ENCODE assay signal across 10 cellular contexts in genomic region chrX:48936429-48937064, GRCh38. TPM values are rescaled to one million over a fixed set of nuclear protein-coding genes. Genes with fewer than 3 reads are reported as not detected.
DNase-seq lines count a peak whose midpoint lies in the region; ATAC-seq, FAIRE-seq and TF ChIP-seq lines count a peak whose summit lies in the region.
"Had no signal": no experiment of that assay in that cellular context is flagged by ENCODE, and none has a peak within 500 bp of the region (broad histone marks: within the 10 kb centered on the region; RNA-seq: fewer than 3 reads in every experiment).

No MANE protein-coding gene starts in this region.

- intact Hi-C loops in activated CD4-positive, alpha-beta memory T cell treated with anti-CD3 and anti-CD28 coated beads for 36 hours (cut with micrococcal nuclease), result loop anchor here (1.0 to 2.0 kb wide), 2 partner anchors 17 to 20 kb away; partner anchors contain the start of genes OTUD5 and PIM2
- intact Hi-C loops in naive thymus-derived CD4-positive, alpha-beta T cell (cut with micrococcal nuclease), result loop anchor here (1.0 to 5.0 kb wide), 11 partner anchors 9 to 339 kb away; partner anchors contain the start of genes PIM2 (in 2 of the 2), PQBP1 (in 2 of the 2), TIMM17B (in 2 of the 2) and HDAC6 (in 1 of the 2)

- peak overlapping the region; percentile 75 for H3K4me3 Mint-ChIP-seq in activated CD4-positive, alpha-beta memory T cell treated with anti-CD3 and anti-CD28 coated beads for 36 hours
- peak overlapping the region; percentile 78 to 96 (median 88) for H3K4me3 Mint-ChIP-seq in naive thymus-derived CD4-positive, alpha-beta T cell

- no peaks in the 10 kb centered on the region for H3K9me3 ChIP-seq in naive thymus-derived CD4-positive, alpha-beta T cell (ENCODE audit: control insufficient read depth in 2 of 3, low read length in 3 of 3)

- H3K27me3 Mint-ChIP-seq in activated CD4-positive, alpha-beta memory T cell treated with anti-CD3 and anti-CD28 coated beads for 36 hours, result no peaks in the 10 kb centered on the region
- H3K27me3 Mint-ChIP-seq in naive thymus-derived CD4-positive, alpha-beta T cell, result peaks cover 0 to 3% (median 0%) of the 10 kb centered on the region in 5 donors

- H3K36me3 ChIP-seq in naive thymus-derived CD4-positive, alpha-beta T cell (ENCODE audit: control insufficient read depth in 2 of 3, insufficient read depth in 3 of 3, low read length in 3 of 3), result peaks cover 0 to 8% (median 5%) of the 10 kb centered on the region in 3 experiments

- ATAC-seq in HG02642 (IDR thresholded peaks at IDR 0.05; ENCODE audit: poor library complexity, unreplicated experiment) (peak; percentile 2), GM19455 (IDR thresholded peaks at IDR 0.05; ENCODE audit: unreplicated experiment) (no peak)
- ATAC-seq in naive thymus-derived CD4-positive, alpha-beta T cell, result no peak

- CTCF ChIA-PET in activated CD4-positive, alpha-beta memory T cell treated with anti-CD3 and anti-CD28 coated beads for 36 hours (lab: Charles Lee), result interaction anchor here (1.0 to 3.0 kb wide), 9 partner anchors 10 to 288 kb away, joined by 3 to 13 read pairs (median 4); partner anchors contain the start of genes PQBP1, SLC35A2 and TIMM17B
- CTCF ChIA-PET in naive thymus-derived CD4-positive, alpha-beta T cell (lab: Charles Lee), result interaction anchor here (0.6 to 3.0 kb wide), 11 partner anchors 9 to 288 kb away, joined by 3 to 14 read pairs (median 7); partner anchors contain the start of gene SLC35A2

- H3K27me3 ChIP-seq in naive thymus-derived CD4-positive, alpha-beta T cell (ENCODE audit: control insufficient read depth in 2 of 2, insufficient read depth in 2 of 2, low read length in 2 of 2), result no peaks in the 10 kb centered on the region

- POLR2A ChIA-PET in activated CD4-positive, alpha-beta memory T cell treated with anti-CD3 and anti-CD28 coated beads for 36 hours (lab: Charles Lee), result interaction anchor here (0.8 to 13.3 kb wide), 7 partner anchors 9 to 117 kb away, joined by 3 to 286 read pairs (median 8); partner anchors contain the start of genes PIM2, PQBP1, SLC35A2 and TIMM17B
- POLR2A ChIA-PET in naive thymus-derived CD4-positive, alpha-beta T cell (lab: Charles Lee), result interaction anchor here (1.0 to 12.3 kb wide), 11 partner anchors 8 to 218 kb away, joined by 4 to 432 read pairs (median 11); partner anchors contain the start of genes HDAC6, OTUD5, PIM2 and PQBP1

- peak overlapping the region; percentile 97 for H3K27ac ChIP-seq in naive thymus-derived CD4-positive, alpha-beta T cell (ENCODE audit: low read depth, low read length)

- peak overlapping the region; percentile 97 for H3K27ac Mint-ChIP-seq in activated CD4-positive, alpha-beta memory T cell treated with anti-CD3 and anti-CD28 coated beads for 36 hours
- H3K27ac Mint-ChIP-seq in naive thymus-derived CD4-positive, alpha-beta T cell, result peak overlapping the region; percentile 96 to 99 (median 99)

- peak overlapping the region; percentile 70 for H3K4me3 ChIP-seq in naive thymus-derived CD4-positive, alpha-beta T cell (ENCODE audit: low read length)
- H3K4me3 ChIP-seq: lung had no signal

- DNase-seq in GM12891 (ENCODE audit: insufficient read length, low spot score), result no peak
- DNase-seq in activated CD4-positive, alpha-beta memory T cell treated with anti-CD3 and anti-CD28 coated beads for 36 hours, result no peak
- no peak for DNase-seq in naive thymus-derived CD4-positive, alpha-beta T cell
- no peak for DNase-seq in NCI-H526 (lab: John Stamatoyannopoulos, UW)
- DNase-seq in NCI-H446 (lab: John Stamatoyannopoulos, UW), result no peak
- DNase-seq in ureter (ENCODE audit: low spot score), result no peak

- 0 out of 2 replicates have a peak, but pooled peaks have one; percentile 12 for TF ChIP-seq POLR2A in GM12891 (IDR thresholded peaks at IDR 0.05; ENCODE audit: low read depth, low read length)

- peaks cover 72% of the 10 kb centered on the region for H3K4me1 Mint-ChIP-seq in activated CD4-positive, alpha-beta memory T cell treated with anti-CD3 and anti-CD28 coated beads for 36 hours (ENCODE audit: low read depth)
- H3K4me1 Mint-ChIP-seq in naive thymus-derived CD4-positive, alpha-beta T cell, result peaks cover 30 to 84% (median 72%) of the 10 kb centered on the region in 7 donors

- FAIRE-seq in GM12891 (lab: Jason Lieb, UNC), result no peak
- FAIRE-seq: TTC549 had no signal

- H3K9me3 Mint-ChIP-seq in activated CD4-positive, alpha-beta memory T cell treated with anti-CD3 and anti-CD28 coated beads for 36 hours, result no peaks in the 10 kb centered on the region
- H3K9me3 Mint-ChIP-seq in naive thymus-derived CD4-positive, alpha-beta T cell, result peaks cover 0 to 4% (median 0%) of the 10 kb centered on the region in 11 donors

- peaks cover 63 to 73% of the 10 kb centered on the region in 2 donors for H3K4me1 ChIP-seq in naive thymus-derived CD4-positive, alpha-beta T cell (ENCODE audit: control insufficient read depth in 2 of 2, insufficient read depth in 2 of 2, low read length in 2 of 2)

- H3K36me3 Mint-ChIP-seq in activated CD4-positive, alpha-beta memory T cell treated with anti-CD3 and anti-CD28 coated beads for 36 hours, result peaks cover 41% of the 10 kb centered on the region
- peaks cover 0 to 46% (median 25%) of the 10 kb centered on the region in 5 donors for H3K36me3 Mint-ChIP-seq in naive thymus-derived CD4-positive, alpha-beta T cell

TF ChIP-seq in GM12891, 5 proteins besides CTCF, POLR2A, EP300 and RAD21:
- TF ChIP-seq POU2F2 (IDR thresholded peaks at IDR 0.05; ENCODE audit: low read depth, low read length) (no peak), SPI1 (IDR thresholded peaks at IDR 0.05; ENCODE audit: low read depth, low read length) (no peak), POLR2AphosphoS5 (IDR thresholded peaks at IDR 0.05; ENCODE audit: low read depth, low read length) (no peak), PAX5 (IDR thresholded peaks at IDR 0.05; ENCODE audit: insufficient read depth, low read length, severe bottlenecking) (no peak), TAF1 (IDR thresholded peaks at IDR 0.05; ENCODE audit: low read depth, low read length) (no peak)

RNA-seq across cellular contexts. Expression of gene PIM2, which starts 17.7 kb away (rescaled TPM):
- 92.2 TPM for polyA plus RNA-seq in GM12891 (2012; ENCODE audit: low read depth, missing spikeins)
- 100 to 1,000 TPM; 386 to 401 TPM for total RNA-seq in activated CD4-positive, alpha-beta memory T cell treated with anti-CD3 and anti-CD28 coated beads for 36 hours
- total RNA-seq in naive thymus-derived CD4-positive, alpha-beta T cell, result 100 to 1,000 TPM; 144 to 321 (median 276) TPM
- polyA plus RNA-seq in naive thymus-derived CD4-positive, alpha-beta T cell, result 100 to 1,000 TPM; 401 to 463 TPM
- 13.6 TPM for total RNA-seq in ureter

RNA-seq across cellular contexts. Expression of gene OTUD5, which starts 20.9 kb away (rescaled TPM):
- 51.3 TPM for polyA plus RNA-seq in GM12891 (2012; ENCODE audit: low read depth, missing spikeins)
- 10 to 100 TPM; 83.4 to 85.4 TPM for total RNA-seq in activated CD4-positive, alpha-beta memory T cell treated with anti-CD3 and anti-CD28 coated beads for 36 hours
- total RNA-seq in naive thymus-derived CD4-positive, alpha-beta T cell, result 10 to 100 TPM; 62.5 to 95.5 (median 90.4) TPM
- polyA plus RNA-seq in naive thymus-derived CD4-positive, alpha-beta T cell, result 10 to 100 TPM; 17.2 to 33.8 TPM
- total RNA-seq in ureter, result 53.8 TPM

RNA-seq across cellular contexts. Expression of gene SLC35A2, which starts 25.1 kb away (rescaled TPM):
- polyA plus RNA-seq in GM12891 (2012; ENCODE audit: low read depth, missing spikeins), result 13.9 TPM
- 10 to 100 TPM; 16.9 to 19.2 TPM for total RNA-seq in activated CD4-positive, alpha-beta memory T cell treated with anti-CD3 and anti-CD28 coated beads for 36 hours
- total RNA-seq in naive thymus-derived CD4-positive, alpha-beta T cell, result 10 to 100 TPM; 13.9 to 36.7 (median 18.5) TPM
- 1 to 10 TPM; 6.7 to 8.1 TPM for polyA plus RNA-seq in naive thymus-derived CD4-positive, alpha-beta T cell
- 38.4 TPM for total RNA-seq in ureter

RNA-seq across cellular contexts. Expression of gene KCND1, which starts 35.1 kb away (rescaled TPM):
- polyA plus RNA-seq in GM12891 (2012; ENCODE audit: low read depth, missing spikeins), result 0.86 TPM
- 1 to 10 TPM; 2.4 to 2.5 TPM for total RNA-seq in activated CD4-positive, alpha-beta memory T cell treated with anti-CD3 and anti-CD28 coated beads for 36 hours
- total RNA-seq in naive thymus-derived CD4-positive, alpha-beta T cell, result 1 to 10 TPM; 1.4 to 5.8 (median 2.3) TPM
- polyA plus RNA-seq in naive thymus-derived CD4-positive, alpha-beta T cell, result under 1 TPM in 1 of 2 donors, not detected in 1; 0.07 TPM
- 3.4 TPM for total RNA-seq in ureter

RNA-seq across cellular contexts. Expression of gene PQBP1, which starts 38.8 kb away (rescaled TPM):
- polyA plus RNA-seq in GM12891 (2012; ENCODE audit: low read depth, missing spikeins), result 77.8 TPM
- total RNA-seq in activated CD4-positive, alpha-beta memory T cell treated with anti-CD3 and anti-CD28 coated beads for 36 hours, result 10 to 100 TPM; 85.0 to 85.5 TPM
- 10 to 100 TPM; 64.1 to 89.5 (median 74.6) TPM for total RNA-seq in naive thymus-derived CD4-positive, alpha-beta T cell
- 100 to 1,000 TPM; 110 to 125 TPM for polyA plus RNA-seq in naive thymus-derived CD4-positive, alpha-beta T cell
- total RNA-seq in ureter, result 65.1 TPM
